Comparison of ENCODE assay signal across 1 cellular context in the genomic region with DNA sequence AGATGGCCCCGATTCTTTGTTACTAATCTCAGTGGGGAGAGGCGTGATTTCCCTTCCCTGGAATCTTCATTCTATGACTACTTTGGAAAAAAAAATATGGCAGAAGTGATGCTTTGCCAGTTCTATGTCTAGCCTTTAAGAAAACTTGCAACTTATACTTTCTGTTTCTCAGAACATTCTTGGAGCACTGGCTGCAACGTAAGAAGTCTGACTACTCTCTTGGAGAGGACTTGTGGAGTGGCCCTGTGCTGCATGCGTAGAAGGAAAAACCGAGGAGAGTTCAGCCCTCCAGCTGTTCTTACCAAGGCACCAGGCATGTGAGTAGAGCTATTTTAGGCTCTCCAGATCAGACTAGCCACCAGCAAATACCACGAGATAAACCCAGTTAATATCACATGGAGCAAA.
TF ChIP-seq lines count a peak whose summit lies in the region.

No MANE protein-coding gene starts in this region.

TF ChIP-seq in K562, 482 proteins besides CTCF, POLR2A, EP300 and RAD21 (continued from another document and continues in another):
- TF ChIP-seq, protein P1, sequence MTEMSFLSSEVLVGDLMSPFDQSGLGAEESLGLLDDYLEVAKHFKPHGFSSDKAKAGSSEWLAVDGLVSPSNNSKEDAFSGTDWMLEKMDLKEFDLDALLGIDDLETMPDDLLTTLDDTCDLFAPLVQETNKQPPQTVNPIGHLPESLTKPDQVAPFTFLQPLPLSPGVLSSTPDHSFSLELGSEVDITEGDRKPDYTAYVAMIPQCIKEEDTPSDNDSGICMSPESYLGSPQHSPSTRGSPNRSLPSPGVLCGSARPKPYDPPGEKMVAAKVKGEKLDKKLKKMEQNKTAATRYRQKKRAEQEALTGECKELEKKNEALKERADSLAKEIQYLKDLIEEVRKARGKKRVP (CRISPR knock-in tag; IDR thresholded peaks at IDR 0.05): no peak; the same call in 1 of the 2 replicates
- peak; percentile 79 for TF ChIP-seq DACH1 (IDR thresholded peaks at IDR 0.05; ENCODE audit: partially characterized antibody)
- no peak for TF ChIP-seq PHF20 (IDR thresholded peaks at IDR 0.05; ENCODE audit: partially characterized antibody)
- no peak for TF ChIP-seq NFIC (IDR thresholded peaks at IDR 0.05)
- no peak for TF ChIP-seq NFRKB (IDR thresholded peaks at IDR 0.05; ENCODE audit: low read depth)
- TF ChIP-seq RBM39 (optimal IDR thresholded peaks at IDR 0.05; ENCODE audit: low read depth, low read length): no peak
- no peak for TF ChIP-seq C11orf30 (IDR thresholded peaks at IDR 0.05; ENCODE audit: low read depth)
- no peak for TF ChIP-seq CBFA2T2 (conservative IDR thresholded peaks at IDR 0.05)
- TF ChIP-seq, protein P2, sequence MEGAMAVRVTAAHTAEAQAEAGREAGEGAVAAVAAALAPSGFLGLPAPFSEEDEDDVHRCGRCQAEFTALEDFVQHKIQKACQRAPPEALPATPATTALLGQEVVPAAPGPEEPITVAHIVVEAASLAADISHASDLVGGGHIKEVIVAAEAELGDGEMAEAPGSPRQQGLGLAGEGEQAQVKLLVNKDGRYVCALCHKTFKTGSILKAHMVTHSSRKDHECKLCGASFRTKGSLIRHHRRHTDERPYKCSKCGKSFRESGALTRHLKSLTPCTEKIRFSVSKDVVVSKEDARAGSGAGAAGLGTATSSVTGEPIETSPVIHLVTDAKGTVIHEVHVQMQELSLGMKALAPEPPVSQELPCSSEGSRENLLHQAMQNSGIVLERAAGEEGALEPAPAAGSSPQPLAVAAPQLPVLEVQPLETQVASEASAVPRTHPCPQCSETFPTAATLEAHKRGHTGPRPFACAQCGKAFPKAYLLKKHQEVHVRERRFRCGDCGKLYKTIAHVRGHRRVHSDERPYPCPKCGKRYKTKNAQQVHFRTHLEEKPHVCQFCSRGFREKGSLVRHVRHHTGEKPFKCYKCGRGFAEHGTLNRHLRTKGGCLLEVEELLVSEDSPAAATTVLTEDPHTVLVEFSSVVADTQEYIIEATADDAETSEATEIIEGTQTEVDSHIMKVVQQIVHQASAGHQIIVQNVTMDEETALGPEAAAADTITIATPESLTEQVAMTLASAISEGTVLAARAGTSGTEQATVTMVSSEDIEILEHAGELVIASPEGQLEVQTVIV (CRISPR knock-in tag; IDR thresholded peaks at IDR 0.05; ENCODE audit: borderline replicate concordance): no peak
- no peak for TF ChIP-seq POLR2H (tag; IDR thresholded peaks at IDR 0.05; ENCODE audit: low read depth)
- TF ChIP-seq, protein P3, sequence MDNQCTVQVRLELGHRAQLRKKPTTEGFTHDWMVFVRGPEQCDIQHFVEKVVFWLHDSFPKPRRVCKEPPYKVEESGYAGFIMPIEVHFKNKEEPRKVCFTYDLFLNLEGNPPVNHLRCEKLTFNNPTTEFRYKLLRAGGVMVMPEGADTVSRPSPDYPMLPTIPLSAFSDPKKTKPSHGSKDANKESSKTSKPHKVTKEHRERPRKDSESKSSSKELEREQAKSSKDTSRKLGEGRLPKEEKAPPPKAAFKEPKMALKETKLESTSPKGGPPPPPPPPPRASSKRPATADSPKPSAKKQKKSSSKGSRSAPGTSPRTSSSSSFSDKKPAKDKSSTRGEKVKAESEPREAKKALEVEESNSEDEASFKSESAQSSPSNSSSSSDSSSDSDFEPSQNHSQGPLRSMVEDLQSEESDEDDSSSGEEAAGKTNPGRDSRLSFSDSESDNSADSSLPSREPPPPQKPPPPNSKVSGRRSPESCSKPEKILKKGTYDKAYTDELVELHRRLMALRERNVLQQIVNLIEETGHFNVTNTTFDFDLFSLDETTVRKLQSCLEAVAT (IDR thresholded peaks at IDR 0.05): no peak
- TF ChIP-seq MTA2 (IDR thresholded peaks at IDR 0.05; ENCODE audit: low read depth): no peak
- TF ChIP-seq ZNF696 (CRISPR knock-in tag; conservative IDR thresholded peaks at IDR 0.05): no peak
- peak in 1 of 2 experiments; percentile 18; a peak in 1 of 4 replicates for TF ChIP-seq NRF1 (conservative IDR thresholded peaks at IDR 0.05 in 1 of 2, IDR thresholded peaks at IDR 0.05 in 1 of 2)
- no peak for TF ChIP-seq SPI1 (IDR thresholded peaks at IDR 0.05; ENCODE audit: borderline replicate concordance, low read depth, low read length)
- no peak for TF ChIP-seq GABPA (tag; conservative IDR thresholded peaks at IDR 0.05; ENCODE audit: low read depth)
- TF ChIP-seq CCAR2 (IDR thresholded peaks at IDR 0.05; ENCODE audit: low read depth, low read length): no peak
- TF ChIP-seq KDM1A (IDR thresholded peaks at IDR 0.05): 0 out of 4 replicates have a peak, but pooled peaks of 1 of the 2 experiments have one; percentile 3
- 0 out of 2 replicates have a peak, but pooled peaks have one; percentile 33 for TF ChIP-seq ZNF311 (CRISPR knock-in tag; IDR thresholded peaks at IDR 0.05)
- TF ChIP-seq, protein P4, sequence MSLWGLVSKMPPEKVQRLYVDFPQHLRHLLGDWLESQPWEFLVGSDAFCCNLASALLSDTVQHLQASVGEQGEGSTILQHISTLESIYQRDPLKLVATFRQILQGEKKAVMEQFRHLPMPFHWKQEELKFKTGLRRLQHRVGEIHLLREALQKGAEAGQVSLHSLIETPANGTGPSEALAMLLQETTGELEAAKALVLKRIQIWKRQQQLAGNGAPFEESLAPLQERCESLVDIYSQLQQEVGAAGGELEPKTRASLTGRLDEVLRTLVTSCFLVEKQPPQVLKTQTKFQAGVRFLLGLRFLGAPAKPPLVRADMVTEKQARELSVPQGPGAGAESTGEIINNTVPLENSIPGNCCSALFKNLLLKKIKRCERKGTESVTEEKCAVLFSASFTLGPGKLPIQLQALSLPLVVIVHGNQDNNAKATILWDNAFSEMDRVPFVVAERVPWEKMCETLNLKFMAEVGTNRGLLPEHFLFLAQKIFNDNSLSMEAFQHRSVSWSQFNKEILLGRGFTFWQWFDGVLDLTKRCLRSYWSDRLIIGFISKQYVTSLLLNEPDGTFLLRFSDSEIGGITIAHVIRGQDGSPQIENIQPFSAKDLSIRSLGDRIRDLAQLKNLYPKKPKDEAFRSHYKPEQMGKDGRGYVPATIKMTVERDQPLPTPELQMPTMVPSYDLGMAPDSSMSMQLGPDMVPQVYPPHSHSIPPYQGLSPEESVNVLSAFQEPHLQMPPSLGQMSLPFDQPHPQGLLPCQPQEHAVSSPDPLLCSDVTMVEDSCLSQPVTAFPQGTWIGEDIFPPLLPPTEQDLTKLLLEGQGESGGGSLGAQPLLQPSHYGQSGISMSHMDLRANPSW (CRISPR knock-in tag; IDR thresholded peaks at IDR 0.05): no peak
- no peak for TF ChIP-seq ZNF408 (CRISPR knock-in tag; IDR thresholded peaks at IDR 0.05; ENCODE audit: low read depth)
- no peak for TF ChIP-seq KDM5B (IDR thresholded peaks at IDR 0.05; ENCODE audit: insufficient replicate concordance, low read depth, low read length)
- peak; percentile 57; the same call in 1 of the 2 replicates for TF ChIP-seq ZBTB17 (CRISPR knock-in tag; IDR thresholded peaks at IDR 0.05)
- no peak for TF ChIP-seq NR4A1 (CRISPR knock-in tag; IDR thresholded peaks at IDR 0.05)
- TF ChIP-seq NR4A1 (tag; IDR thresholded peaks at IDR 0.05): 0 out of 2 replicates have a peak, but pooled peaks have one; percentile 62
- no peak for TF ChIP-seq ZNF174 (CRISPR knock-in tag; IDR thresholded peaks at IDR 0.05)
- TF ChIP-seq KLF6 (CRISPR knock-in tag; IDR thresholded peaks at IDR 0.05; ENCODE audit: borderline replicate concordance): peak; percentile 53; the same call in 1 of the 2 replicates
- TF ChIP-seq SP2 (IDR thresholded peaks at IDR 0.05; ENCODE audit: extremely low read depth, low read depth, low read length, poor library complexity, severe bottlenecking): no peak
- TF ChIP-seq ZNF583 (CRISPR knock-in tag; IDR thresholded peaks at IDR 0.05): peak; percentile 58; the same call in 1 of the 2 replicates
- no peak for TF ChIP-seq TFAM (CRISPR knock-in tag; conservative IDR thresholded peaks at IDR 0.05)
- peak; percentile 59; the same call in 1 of the 2 replicates for TF ChIP-seq ZNF41 (CRISPR knock-in tag; conservative IDR thresholded peaks at IDR 0.05)
- TF ChIP-seq SAFB2 (IDR thresholded peaks at IDR 0.05; ENCODE audit: borderline replicate concordance, low read depth, low read length, severe bottlenecking): no peak
- no peak for TF ChIP-seq DIDO1 (tag; IDR thresholded peaks at IDR 0.05; ENCODE audit: low read depth)
- TF ChIP-seq, protein P5, sequence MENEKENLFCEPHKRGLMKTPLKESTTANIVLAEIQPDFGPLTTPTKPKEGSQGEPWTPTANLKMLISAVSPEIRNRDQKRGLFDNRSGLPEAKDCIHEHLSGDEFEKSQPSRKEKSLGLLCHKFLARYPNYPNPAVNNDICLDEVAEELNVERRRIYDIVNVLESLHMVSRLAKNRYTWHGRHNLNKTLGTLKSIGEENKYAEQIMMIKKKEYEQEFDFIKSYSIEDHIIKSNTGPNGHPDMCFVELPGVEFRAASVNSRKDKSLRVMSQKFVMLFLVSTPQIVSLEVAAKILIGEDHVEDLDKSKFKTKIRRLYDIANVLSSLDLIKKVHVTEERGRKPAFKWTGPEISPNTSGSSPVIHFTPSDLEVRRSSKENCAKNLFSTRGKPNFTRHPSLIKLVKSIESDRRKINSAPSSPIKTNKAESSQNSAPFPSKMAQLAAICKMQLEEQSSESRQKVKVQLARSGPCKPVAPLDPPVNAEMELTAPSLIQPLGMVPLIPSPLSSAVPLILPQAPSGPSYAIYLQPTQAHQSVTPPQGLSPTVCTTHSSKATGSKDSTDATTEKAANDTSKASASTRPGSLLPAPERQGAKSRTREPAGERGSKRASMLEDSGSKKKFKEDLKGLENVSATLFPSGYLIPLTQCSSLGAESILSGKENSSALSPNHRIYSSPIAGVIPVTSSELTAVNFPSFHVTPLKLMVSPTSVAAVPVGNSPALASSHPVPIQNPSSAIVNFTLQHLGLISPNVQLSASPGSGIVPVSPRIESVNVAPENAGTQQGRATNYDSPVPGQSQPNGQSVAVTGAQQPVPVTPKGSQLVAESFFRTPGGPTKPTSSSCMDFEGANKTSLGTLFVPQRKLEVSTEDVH (IDR thresholded peaks at IDR 0.05; ENCODE audit: low read depth, partially characterized antibody): no peak
- TF ChIP-seq PTRF (tag; IDR thresholded peaks at IDR 0.05): no peak
- TF ChIP-seq ZFX (CRISPR knock-in tag; IDR thresholded peaks at IDR 0.05): no peak
- TF ChIP-seq ZNF165 (CRISPR knock-in tag; IDR thresholded peaks at IDR 0.05; ENCODE audit: borderline replicate concordance): no peak
- TF ChIP-seq ZNF77 (CRISPR knock-in tag; IDR thresholded peaks at IDR 0.05): no peak
- no peak for TF ChIP-seq MED1 (CRISPR knock-in tag; IDR thresholded peaks at IDR 0.05; ENCODE audit: borderline replicate concordance)
- TF ChIP-seq, protein P6, sequence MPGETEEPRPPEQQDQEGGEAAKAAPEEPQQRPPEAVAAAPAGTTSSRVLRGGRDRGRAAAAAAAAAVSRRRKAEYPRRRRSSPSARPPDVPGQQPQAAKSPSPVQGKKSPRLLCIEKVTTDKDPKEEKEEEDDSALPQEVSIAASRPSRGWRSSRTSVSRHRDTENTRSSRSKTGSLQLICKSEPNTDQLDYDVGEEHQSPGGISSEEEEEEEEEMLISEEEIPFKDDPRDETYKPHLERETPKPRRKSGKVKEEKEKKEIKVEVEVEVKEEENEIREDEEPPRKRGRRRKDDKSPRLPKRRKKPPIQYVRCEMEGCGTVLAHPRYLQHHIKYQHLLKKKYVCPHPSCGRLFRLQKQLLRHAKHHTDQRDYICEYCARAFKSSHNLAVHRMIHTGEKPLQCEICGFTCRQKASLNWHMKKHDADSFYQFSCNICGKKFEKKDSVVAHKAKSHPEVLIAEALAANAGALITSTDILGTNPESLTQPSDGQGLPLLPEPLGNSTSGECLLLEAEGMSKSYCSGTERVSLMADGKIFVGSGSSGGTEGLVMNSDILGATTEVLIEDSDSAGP (CRISPR knock-in tag; IDR thresholded peaks at IDR 0.05): no peak
- TF ChIP-seq HCFC1 (IDR thresholded peaks at IDR 0.05; ENCODE audit: low read depth, low read length): no peak
- no peak for TF ChIP-seq ZNF668 (CRISPR knock-in tag; IDR thresholded peaks at IDR 0.05)
- TF ChIP-seq, protein P7, sequence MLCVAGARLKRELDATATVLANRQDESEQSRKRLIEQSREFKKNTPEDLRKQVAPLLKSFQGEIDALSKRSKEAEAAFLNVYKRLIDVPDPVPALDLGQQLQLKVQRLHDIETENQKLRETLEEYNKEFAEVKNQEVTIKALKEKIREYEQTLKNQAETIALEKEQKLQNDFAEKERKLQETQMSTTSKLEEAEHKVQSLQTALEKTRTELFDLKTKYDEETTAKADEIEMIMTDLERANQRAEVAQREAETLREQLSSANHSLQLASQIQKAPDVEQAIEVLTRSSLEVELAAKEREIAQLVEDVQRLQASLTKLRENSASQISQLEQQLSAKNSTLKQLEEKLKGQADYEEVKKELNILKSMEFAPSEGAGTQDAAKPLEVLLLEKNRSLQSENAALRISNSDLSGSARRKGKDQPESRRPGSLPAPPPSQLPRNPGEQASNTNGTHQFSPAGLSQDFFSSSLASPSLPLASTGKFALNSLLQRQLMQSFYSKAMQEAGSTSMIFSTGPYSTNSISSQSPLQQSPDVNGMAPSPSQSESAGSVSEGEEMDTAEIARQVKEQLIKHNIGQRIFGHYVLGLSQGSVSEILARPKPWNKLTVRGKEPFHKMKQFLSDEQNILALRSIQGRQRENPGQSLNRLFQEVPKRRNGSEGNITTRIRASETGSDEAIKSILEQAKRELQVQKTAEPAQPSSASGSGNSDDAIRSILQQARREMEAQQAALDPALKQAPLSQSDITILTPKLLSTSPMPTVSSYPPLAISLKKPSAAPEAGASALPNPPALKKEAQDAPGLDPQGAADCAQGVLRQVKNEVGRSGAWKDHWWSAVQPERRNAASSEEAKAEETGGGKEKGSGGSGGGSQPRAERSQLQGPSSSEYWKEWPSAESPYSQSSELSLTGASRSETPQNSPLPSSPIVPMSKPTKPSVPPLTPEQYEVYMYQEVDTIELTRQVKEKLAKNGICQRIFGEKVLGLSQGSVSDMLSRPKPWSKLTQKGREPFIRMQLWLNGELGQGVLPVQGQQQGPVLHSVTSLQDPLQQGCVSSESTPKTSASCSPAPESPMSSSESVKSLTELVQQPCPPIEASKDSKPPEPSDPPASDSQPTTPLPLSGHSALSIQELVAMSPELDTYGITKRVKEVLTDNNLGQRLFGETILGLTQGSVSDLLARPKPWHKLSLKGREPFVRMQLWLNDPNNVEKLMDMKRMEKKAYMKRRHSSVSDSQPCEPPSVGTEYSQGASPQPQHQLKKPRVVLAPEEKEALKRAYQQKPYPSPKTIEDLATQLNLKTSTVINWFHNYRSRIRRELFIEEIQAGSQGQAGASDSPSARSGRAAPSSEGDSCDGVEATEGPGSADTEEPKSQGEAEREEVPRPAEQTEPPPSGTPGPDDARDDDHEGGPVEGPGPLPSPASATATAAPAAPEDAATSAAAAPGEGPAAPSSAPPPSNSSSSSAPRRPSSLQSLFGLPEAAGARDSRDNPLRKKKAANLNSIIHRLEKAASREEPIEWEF (CRISPR knock-in tag; IDR thresholded peaks at IDR 0.05): peak; percentile 49; the same call in 1 of the 2 replicates
- no peak for TF ChIP-seq CBX8 (IDR thresholded peaks at IDR 0.05; ENCODE audit: borderline replicate concordance, extremely low read depth, low read depth, low read length, poor library complexity, severe bottlenecking)
- TF ChIP-seq FOXA3 (CRISPR knock-in tag; conservative IDR thresholded peaks at IDR 0.05 in 1 of 2, IDR thresholded peaks at IDR 0.05 in 1 of 2): no peak
- TF ChIP-seq ZNF76 (CRISPR knock-in tag; IDR thresholded peaks at IDR 0.05; ENCODE audit: borderline replicate concordance): no peak
- no peak for TF ChIP-seq ZNF695 (CRISPR knock-in tag; IDR thresholded peaks at IDR 0.05)
- TF ChIP-seq PRMT5 (CRISPR knock-in tag; IDR thresholded peaks at IDR 0.05): no peak
- TF ChIP-seq, protein P8, sequence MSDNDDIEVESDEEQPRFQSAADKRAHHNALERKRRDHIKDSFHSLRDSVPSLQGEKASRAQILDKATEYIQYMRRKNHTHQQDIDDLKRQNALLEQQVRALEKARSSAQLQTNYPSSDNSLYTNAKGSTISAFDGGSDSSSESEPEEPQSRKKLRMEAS (CRISPR knock-in tag; IDR thresholded peaks at IDR 0.05): no peak
